ENCODE assay signal across 8 cellular contexts in the genomic region with DNA sequence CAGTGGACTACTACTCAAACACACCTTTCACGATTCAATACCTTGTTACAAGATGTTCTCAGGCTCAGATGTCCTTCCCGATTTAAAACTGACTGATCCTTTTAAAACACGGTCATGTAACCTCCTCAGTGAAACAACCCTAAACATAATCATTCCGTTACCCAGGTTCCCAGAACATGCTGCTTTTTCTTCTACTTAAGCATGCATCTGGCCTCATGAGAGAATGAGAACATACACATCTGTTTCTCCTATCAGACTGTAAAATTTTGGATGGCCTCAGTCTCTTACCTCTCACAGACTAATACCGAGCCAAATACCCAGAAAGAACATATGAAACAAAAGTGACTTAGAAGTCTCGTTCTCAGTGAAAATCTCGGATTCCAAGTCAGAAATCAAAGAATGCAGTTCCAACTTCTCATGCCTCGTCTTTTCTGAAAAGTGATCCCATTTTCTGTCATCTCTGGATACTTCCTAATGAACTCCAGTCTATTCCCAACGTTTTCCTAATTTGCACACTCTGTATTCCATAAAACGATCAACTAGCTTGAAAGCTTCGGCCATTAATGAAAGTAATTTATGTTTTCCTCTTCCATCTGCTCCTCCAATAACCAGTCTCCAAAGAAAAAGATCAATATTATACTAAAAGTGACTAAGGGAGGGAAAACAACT. TPM values are rescaled to one million over a fixed set of nuclear protein-coding genes. Genes with fewer than 3 reads are reported as not detected.
DNase-seq lines count a peak whose midpoint lies in the region; ATAC-seq and TF ChIP-seq lines count a peak whose summit lies in the region.

No MANE protein-coding gene starts in this region.

- H3K14ac ChIP-seq in mesenchymal stem cell (ENCODE audit: low read length in 2 of 2) = no peak overlapping the region

- no peak overlapping the region for H2BK120ac ChIP-seq in mesenchymal stem cell (ENCODE audit: low read depth, low read length)

- ATAC-seq in heart right ventricle = no peak
- no peak for ATAC-seq in Right ventricle myocardium inferior
- ATAC-seq in body of pancreas = no peak
- no peak for ATAC-seq in aorta (ENCODE audit: low FRiP score)

- H3K18ac ChIP-seq in mesenchymal stem cell (ENCODE audit: low read depth in 1 of 2, low read length in 2 of 2) = no peak overlapping the region

- TF ChIP-seq CTCF in heart right ventricle (IDR thresholded peaks at IDR 0.05) (no peak), body of pancreas (IDR thresholded peaks at IDR 0.05) (no peak)

- 1% methylated on average over 11 of the region's 11 CpGs for WGBS in heart right ventricle, 2 donors
- 0 to 1% methylated on average over 11 of the region's 11 CpGs for WGBS in body of pancreas, 2 donors
- 1% methylated on average over 11 of the region's 11 CpGs for WGBS in mesenchymal stem cell
- 0 to 1% methylated on average over 11 of the region's 11 CpGs for WGBS in aorta, 2 donors

- no peak overlapping the region for H2AFZ ChIP-seq in mesenchymal stem cell (ENCODE audit: low read depth, low read length)

- H3K27ac ChIP-seq in heart right ventricle = peak overlapping the region in 9 of 10 donors; percentile 90 to 99 (median 97)
- peak overlapping the region in 3 of 4 donors; percentile 94 to 98 (median 97) for H3K27ac ChIP-seq in body of pancreas
- H3K27ac ChIP-seq in mesenchymal stem cell (ENCODE audit: low read length, poor library complexity, severe bottlenecking) = no peak overlapping the region
- peak overlapping the region in 1 of 2 donors; percentile 99 for H3K27ac ChIP-seq in aorta (ENCODE audit: low read depth in 1 of 2, low read length in 2 of 2)

- peak in 1 of 3 donors; percentile 18 for TF ChIP-seq POLR2A in body of pancreas (IDR thresholded peaks at IDR 0.05)

- peak overlapping the region; percentile 74 for H3K4me2 ChIP-seq in mesenchymal stem cell (ENCODE audit: low read length, poor library complexity, severe bottlenecking)

- H3K4me3 ChIP-seq in heart right ventricle (peak overlapping the region; percentile 69 to 100 (median 88)), body of pancreas (peak overlapping the region; percentile 71 to 83), mesenchymal stem cell (ENCODE audit: insufficient read depth in 1 of 2, low read depth in 1 of 2, low read length in 2 of 2) (peak overlapping the region; percentile 70 to 94), aorta (ENCODE audit: low read length in 2 of 2) (peak overlapping the region; percentile 62 to 100)

- no peak overlapping the region for H2BK12ac ChIP-seq in mesenchymal stem cell (ENCODE audit: low read length in 2 of 2)

- H3K27me3 ChIP-seq in heart right ventricle (no peaks in the 10 kb centered on the region), body of pancreas (no peaks in the 10 kb centered on the region), mesenchymal stem cell (ENCODE audit: control insufficient read depth in 1 of 2, insufficient read depth in 1 of 2, low read length in 2 of 2) (no peaks in the 10 kb centered on the region), aorta (ENCODE audit: control insufficient read depth in 1 of 2, insufficient read depth in 2 of 2, low read length in 1 of 2) (no peaks in the 10 kb centered on the region)

- no peak overlapping the region for H2AK5ac ChIP-seq in mesenchymal stem cell (ENCODE audit: low read length, severe bottlenecking)

- peak overlapping the region in 1 of 2 experiments; percentile 36 for H3K4ac ChIP-seq in mesenchymal stem cell (ENCODE audit: low read depth in 1 of 2, low read length in 2 of 2)

- H3K9ac ChIP-seq in mesenchymal stem cell (ENCODE audit: low read length) = peak overlapping the region; percentile 100

- H2BK15ac ChIP-seq in mesenchymal stem cell (ENCODE audit: low read depth, poor library complexity, severe bottlenecking) = no peak overlapping the region

- intact Hi-C loops in heart right ventricle (cut with DNase I) = loop anchor here in 7 of 10 donors (2.0 to 10.0 kb wide), 4 partner anchors 19 to 271 kb away; a partner anchor contains a TSS
- intact Hi-C loops in Right ventricle myocardium inferior (cut with DNase I) = loop anchor here (5.0 kb wide), 1 partner anchor 83 kb away; a partner anchor contains a TSS
- intact Hi-C loops in body of pancreas (cut with DNase I) = no loop called here
- intact Hi-C loops in aorta (cut with DNase I) = no loop called here

- no peak for DNase-seq in heart right ventricle
- no peak for DNase-seq in Right ventricle myocardium inferior (ENCODE audit: missing footprints)
- DNase-seq in body of pancreas = no peak
- DNase-seq in mesenchymal stem cell = peak; percentile 29
- no peak for DNase-seq in aorta
- no peak for DNase-seq in RPMI8226
- no peak for DNase-seq in hepatic stellate cell (ENCODE audit: low spot score)
- DNase-seq in AG08395 (ENCODE audit: low spot score) = no peak

- peaks cover 11% of the 10 kb centered on the region for H3K79me1 ChIP-seq in mesenchymal stem cell (replicated peaks; ENCODE audit: low read length, poor library complexity, severe bottlenecking)

- no peak overlapping the region for H3K23ac ChIP-seq in mesenchymal stem cell (ENCODE audit: low read length in 2 of 2)

- no peak overlapping the region for H4K91ac ChIP-seq in mesenchymal stem cell (ENCODE audit: low read length)

- H4K8ac ChIP-seq in mesenchymal stem cell (ENCODE audit: low read length) = no peak overlapping the region

- H3K36me3 ChIP-seq in heart right ventricle = peaks cover 0 to 9% (median 0%) of the 10 kb centered on the region in 9 donors
- H3K36me3 ChIP-seq in body of pancreas (replicated peaks in 1 of 2; ENCODE audit: insufficient read depth in 1 of 2, low read depth in 2 of 2) = no peaks in the 10 kb centered on the region
- H3K36me3 ChIP-seq in mesenchymal stem cell (ENCODE audit: control insufficient read depth in 1 of 2, insufficient read depth in 2 of 2, low read depth in 1 of 2, low read length in 2 of 2) = peaks cover 0 to 5% of the 10 kb centered on the region in 2 experiments
- no peaks in the 10 kb centered on the region for H3K36me3 ChIP-seq in aorta (ENCODE audit: control insufficient read depth in 1 of 2, insufficient read depth in 2 of 2, low read length in 1 of 2)

- H3K4me1 ChIP-seq in heart right ventricle (peaks cover 11 to 62% (median 56%) of the 10 kb centered on the region in 9 donors), body of pancreas (peaks cover 47% of the 10 kb centered on the region), mesenchymal stem cell (ENCODE audit: control insufficient read depth, insufficient read depth, low read depth, low read length) (peaks cover 13% of the 10 kb centered on the region), aorta (ENCODE audit: control insufficient read depth in 1 of 2, insufficient read depth in 2 of 2, low read length in 2 of 2) (peaks cover 2 to 9% of the 10 kb centered on the region in 2 donors)

- H2BK5ac ChIP-seq in mesenchymal stem cell (ENCODE audit: low read depth, low read length, poor library complexity, severe bottlenecking) = no peak overlapping the region

- no peaks in the 10 kb centered on the region for H3K9me3 ChIP-seq in heart right ventricle
- H3K9me3 ChIP-seq in body of pancreas = no peaks in the 10 kb centered on the region
- no peaks in the 10 kb centered on the region for H3K9me3 ChIP-seq in mesenchymal stem cell (ENCODE audit: control insufficient read depth, low read length)
- no peaks in the 10 kb centered on the region for H3K9me3 ChIP-seq in aorta (ENCODE audit: control insufficient read depth, low read length)

RNA-seq across cellular contexts. Expression of a gene that starts 0.9 kb away (rescaled TPM):
- total RNA-seq in heart right ventricle = 100 to 1,000 TPM; 132 to 162 (median 151) TPM
- 100 to 1,000 TPM; 103 to 206 TPM for polyA plus RNA-seq in heart right ventricle
- 126 TPM for total RNA-seq in Right ventricle myocardium inferior
- 100 to 1,000 TPM; 361 to 396 TPM for total RNA-seq in body of pancreas
- polyA plus RNA-seq in mesenchymal stem cell (2013, experiment 1 of 2) = 143 TPM
- polyA plus RNA-seq in mesenchymal stem cell (2013, experiment 2 of 2) = 149 TPM
- 100 to 1,000 TPM; 281 to 337 TPM for total RNA-seq in aorta
- polyA plus RNA-seq in aorta = 100 to 1,000 TPM in 1 of 2 donors, 10 to 100 TPM in 1; 60.7 to 375 TPM

RNA-seq across cellular contexts. Expression of a gene that starts 19.4 kb away (rescaled TPM):
- total RNA-seq in heart right ventricle (10 to 100 TPM; 25.5 to 44.1 (median 33.0) TPM), Right ventricle myocardium inferior (20.5 TPM), body of pancreas (1 to 10 TPM; 5.3 to 9.6 TPM), aorta (10 to 100 TPM; 26.0 to 39.8 TPM)
- polyA plus RNA-seq in heart right ventricle (10 to 100 TPM; 19.8 to 29.0 TPM), aorta (10 to 100 TPM; 20.0 to 24.0 TPM)
- 34.8 TPM for polyA plus RNA-seq in mesenchymal stem cell (2013, experiment 1 of 2)
- polyA plus RNA-seq in mesenchymal stem cell (2013, experiment 2 of 2) = 36.7 TPM

Comparison
In these comparisons a context has a peak if more than half of its experiments do, and no peak if none do; other contexts are left out.
1. intact Hi-C loops: an anchor here in heart right ventricle (2.0 to 10.0 kb wide) and Right ventricle myocardium inferior (5.0 kb wide); none called in body of pancreas and aorta.